29 cellular contexts compared by ENCODE assay signal in genomic region chr10:75525646-75526045, GRCh38.
"Had no signal": no experiment of that assay in that cellular context is flagged by ENCODE, and none has a peak within 500 bp of the region (broad histone marks: within the 10 kb centered on the region; RNA-seq: fewer than 3 reads in every experiment).

No MANE protein-coding gene starts in this region.

- H3K36me3 Mint-ChIP-seq: activated naive CD8-positive, alpha-beta T cell treated with anti-CD3 and anti-CD28 coated beads, Interleukin-2, amount 10 ng/mL, durations not matched to agents 7 days and 5 days; naive thymus-derived CD4-positive, alpha-beta T cell; stimulated activated memory B cell treated with anti-CD40 and anti-IgM and Interleukin-4, amounts not matched to agents 10 μg/mL and 1 μg/mL and 100 μg/mL, for 72 hours had no signal

- H3K27ac ChIP-seq: body of pancreas, gastrocnemius medialis, lower lobe of right lung, uterus had no signal

- H3K27me3 Mint-ChIP-seq: activated naive CD8-positive, alpha-beta T cell treated with anti-CD3 and anti-CD28 coated beads, Interleukin-2, amount 10 ng/mL, durations not matched to agents 7 days and 5 days; dendritic cell treated with granulocyte-macrophage colony-stimulating factor and Interleukin-4, amounts not matched to agents 40 ng/mL and 50 ng/mL, for 4 days had no signal

- H3K4me3 Mint-ChIP-seq: activated B cell treated with CpG ODN at 0.5 μM for 24 hours; activated CD4-positive, alpha-beta T cell treated with anti-CD3 and anti-CD28 coated beads for 36 hours; activated naive CD4-positive, alpha-beta T cell treated with anti-CD3 and anti-CD28 coated beads for 36 hours; activated naive CD8-positive, alpha-beta T cell treated with anti-CD3 and anti-CD28 coated beads, Interleukin-2, amount 10 ng/mL, durations not matched to agents 7 days and 5 days; activated T-cell treated with anti-CD3 and anti-CD28 coated beads, Interleukin-2, amount 50 U/mL, for 4 hours; dendritic cell treated with granulocyte-macrophage colony-stimulating factor and Interleukin-4, amounts not matched to agents 40 ng/mL and 50 ng/mL, for 4 days; naive thymus-derived CD4-positive, alpha-beta T cell; neural crest cell; stimulated activated memory B cell treated with anti-CD40 and anti-IgM and Interleukin-4, amounts not matched to agents 10 μg/mL and 1 μg/mL and 100 μg/mL, for 72 hours; T-helper 1 cell treated with Interleukin-12 subunit alpha and Interleukin-12 subunit beta and Interleukin-4 antibody, amounts not matched to agents 30 μg/mL and 1 μg/mL, for 36 hours had no signal

- H3K9me3 ChIP-seq: body of pancreas, gastrocnemius medialis, lower lobe of right lung, uterus had no signal

- H3K4me1 Mint-ChIP-seq: activated B cell treated with CpG ODN at 0.5 μM for 24 hours; activated CD4-positive, alpha-beta T cell treated with anti-CD3 and anti-CD28 coated beads for 36 hours; activated naive CD8-positive, alpha-beta T cell treated with anti-CD3 and anti-CD28 coated beads, Interleukin-2, amount 10 ng/mL, durations not matched to agents 7 days and 5 days; naive thymus-derived CD4-positive, alpha-beta T cell; stimulated activated memory B cell treated with anti-CD40 and anti-IgM and Interleukin-4, amounts not matched to agents 10 μg/mL and 1 μg/mL and 100 μg/mL, for 72 hours had no signal

- H3K27me3 ChIP-seq: body of pancreas, gastrocnemius medialis, uterus had no signal

- H3K27ac Mint-ChIP-seq: activated B cell treated with CpG ODN at 0.5 μM for 24 hours; activated CD4-positive, alpha-beta T cell treated with anti-CD3 and anti-CD28 coated beads for 36 hours; activated naive CD4-positive, alpha-beta T cell treated with anti-CD3 and anti-CD28 coated beads for 36 hours; activated naive CD8-positive, alpha-beta T cell treated with anti-CD3 and anti-CD28 coated beads, Interleukin-2, amount 10 ng/mL, durations not matched to agents 7 days and 5 days; dendritic cell treated with granulocyte-macrophage colony-stimulating factor and Interleukin-4, amounts not matched to agents 40 ng/mL and 50 ng/mL, for 4 days; naive thymus-derived CD4-positive, alpha-beta T cell; stimulated activated memory B cell treated with anti-CD40 and anti-IgM and Interleukin-4, amounts not matched to agents 10 μg/mL and 1 μg/mL and 100 μg/mL, for 72 hours; T-helper 1 cell treated with Interleukin-12 subunit alpha and Interleukin-12 subunit beta and Interleukin-4 antibody, amounts not matched to agents 30 μg/mL and 1 μg/mL, for 36 hours had no signal

- H3K9me3 Mint-ChIP-seq: activated naive CD4-positive, alpha-beta T cell treated with anti-CD3 and anti-CD28 coated beads for 36 hours; activated naive CD8-positive, alpha-beta T cell treated with anti-CD3 and anti-CD28 coated beads, Interleukin-2, amount 10 ng/mL, durations not matched to agents 7 days and 5 days; activated T-cell treated with anti-CD3 and anti-CD28 coated beads, Interleukin-2, amount 50 U/mL, for 4 hours; dendritic cell treated with granulocyte-macrophage colony-stimulating factor and Interleukin-4, amounts not matched to agents 40 ng/mL and 50 ng/mL, for 4 days; T-helper 1 cell treated with Interleukin-12 subunit alpha and Interleukin-12 subunit beta and Interleukin-4 antibody, amounts not matched to agents 30 μg/mL and 1 μg/mL, for 36 hours had no signal

- DNase-seq: activated B cell treated with CpG ODN at 0.5 μM for 24 hours; activated CD4-positive, alpha-beta T cell treated with anti-CD3 and anti-CD28 coated beads for 36 hours; activated CD4-positive, alpha-beta T cell treated with anti-CD3 and anti-CD28 coated beads, Interleukin-2, amount 50 U/mL, for 4 hours; activated CD8-positive, alpha-beta memory T cell treated with anti-CD3 and anti-CD28 coated beads for 24 hours; activated CD8-positive, alpha-beta memory T cell treated with anti-CD3 and anti-CD28 coated beads, Interleukin-2, amount 50 U/mL, for 4 hours; activated naive CD4-positive, alpha-beta T cell treated with anti-CD3 and anti-CD28 coated beads for 36 hours; activated naive CD8-positive, alpha-beta T cell treated with anti-CD3 and anti-CD28 coated beads, Interleukin-2, amount 10 ng/mL, durations not matched to agents 7 days and 5 days; activated T-cell treated with anti-CD3 and anti-CD28 coated beads, Interleukin-2, amount 50 U/mL, for 4 hours; body of pancreas; caudate nucleus; effector CD8-positive, alpha-beta T cell; gastrocnemius medialis; hypothalamus; left colon; lower lobe of right lung; naive thymus-derived CD4-positive, alpha-beta T cell; occipital lobe; posterior cingulate gyrus; stimulated activated CD4-positive, alpha-beta T cell treated with anti-CD3 and anti-CD28 coated beads, Interleukin-15, amount 100 ng/mL, for 24 hours; T1000; trophoblast cell; uterus had no signal

- FAIRE-seq: islet of Langerhans had no signal

- H3K36me3 ChIP-seq: gastrocnemius medialis, lower lobe of right lung, uterus had no signal

- ATAC-seq: activated CD4-positive, alpha-beta T cell treated with anti-CD3 and anti-CD28 coated beads for 36 hours; activated T-cell treated with anti-CD3 and anti-CD28 coated beads, Interleukin-2, amount 50 U/mL, for 4 hours; body of pancreas; gastrocnemius medialis; left colon; lower lobe of right lung; naive thymus-derived CD4-positive, alpha-beta T cell; sciatic nerve; stimulated activated memory B cell treated with anti-CD40 and anti-IgM and Interleukin-4, amounts not matched to agents 10 μg/mL and 1 μg/mL and 100 μg/mL, for 72 hours had no signal

- H3K4me2 ChIP-seq: smooth muscle cell had no signal

- H3K4me1 ChIP-seq: body of pancreas, gastrocnemius medialis, lower lobe of right lung, uterus had no signal

- H3K4me3 ChIP-seq: body of pancreas, gastrocnemius medialis, lower lobe of right lung, smooth muscle cell, uterus had no signal
